Comparison of ENCODE assay signal across 17 cellular contexts in the genomic region with DNA sequence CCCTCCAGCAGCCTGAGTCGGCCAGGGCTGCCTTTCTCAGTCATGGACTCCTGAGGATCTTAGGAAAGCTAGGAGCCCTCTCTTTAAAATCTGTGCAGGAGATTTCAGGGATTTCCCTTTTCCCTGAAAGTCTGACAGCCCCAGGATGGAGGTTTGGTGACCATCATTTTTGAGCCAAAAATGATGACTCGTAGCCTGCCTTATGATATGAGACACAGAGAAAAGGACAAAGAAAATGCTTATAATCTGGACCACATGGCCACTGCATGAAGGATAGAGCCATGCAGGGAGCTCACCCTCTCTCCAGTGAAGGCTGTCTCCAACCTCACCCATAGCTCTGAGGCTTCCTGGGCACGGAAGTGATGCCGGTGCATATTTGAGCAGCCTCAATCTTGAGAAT.
DNase-seq lines count a peak whose midpoint lies in the region; TF ChIP-seq lines count a peak whose summit lies in the region.
"Had no signal": no experiment of that assay in that cellular context is flagged by ENCODE, and none has a peak within 500 bp of the region (broad histone marks: within the 10 kb centered on the region; RNA-seq: fewer than 3 reads in every experiment).

No MANE protein-coding gene starts in this region.

- no peak overlapping the region for H3K4me3 Mint-ChIP-seq in activated T-cell treated with anti-CD3 and anti-CD28 coated beads, Interleukin-2, amount 50 U/mL, for 24 hours
- H3K4me3 Mint-ChIP-seq: CD8-positive, alpha-beta T cell had no signal

- no peaks in the 10 kb centered on the region for H3K4me1 Mint-ChIP-seq in activated T-cell treated with anti-CD3 and anti-CD28 coated beads, Interleukin-2, amount 50 U/mL, for 24 hours (ENCODE audit: low read depth)

- no peak for TF ChIP-seq CTCF in fibroblast of lung (conservative IDR thresholded peaks at IDR 0.05 in 1 of 2, IDR thresholded peaks at IDR 0.05 in 1 of 2; ENCODE audit: low read depth in 1 of 2, low read length in 2 of 2)

- no peaks in the 10 kb centered on the region for H3K79me2 ChIP-seq in fibroblast of lung (ENCODE audit: control insufficient read depth, insufficient read depth, low read length)

- H3K36me3 Mint-ChIP-seq in activated T-cell treated with anti-CD3 and anti-CD28 coated beads, Interleukin-2, amount 50 U/mL, for 24 hours (ENCODE audit: low read depth), result no peaks in the 10 kb centered on the region
- H3K36me3 Mint-ChIP-seq: CD8-positive, alpha-beta T cell had no signal

- H3K9me3 ChIP-seq in adipocyte (ENCODE audit: control insufficient read depth, low read length) (peaks cover 8% of the 10 kb centered on the region), fibroblast of lung (ENCODE audit: control insufficient read depth, insufficient read depth, low read depth, low read length) (no peaks in the 10 kb centered on the region)

- H3K27ac ChIP-seq in fibroblast of lung (ENCODE audit: insufficient read depth, low read length), result no peak overlapping the region
- H3K27ac ChIP-seq: BLaER1 treated with 17β-estradiol and CSF1 and Interleukin-3, amounts not matched to agents 10 nM and 100 nM; KMS-11 had no signal

- no peak overlapping the region for H3K4me2 ChIP-seq in fibroblast of lung (ENCODE audit: extremely low read depth, insufficient read depth, low read length)
- H3K4me2 ChIP-seq: KMS-11, SK-N-SH had no signal

- H3K27me3 Mint-ChIP-seq in activated T-cell treated with anti-CD3 and anti-CD28 coated beads, Interleukin-2, amount 50 U/mL, for 24 hours, result peaks cover 7% of the 10 kb centered on the region

- H2AFZ ChIP-seq in fibroblast of lung (ENCODE audit: low read length), result no peak overlapping the region

- peak; percentile 58 for DNase-seq in LHCN-M2 (ENCODE audit: low read depth)
- peak; percentile 51 for DNase-seq in adipocyte (ENCODE audit: low read depth)
- DNase-seq in fibroblast of lung (ENCODE audit: low read depth in 2 of 2), result peak; percentile 8 to 28
- DNase-seq in myocyte (ENCODE audit: low read depth), result peak; percentile 32
- DNase-seq in NCI-H187 (lab: John Stamatoyannopoulos, UW), result no peak
- DNase-seq in COLO668 (lab: John Stamatoyannopoulos, UW; ENCODE audit: unreplicated experiment), result no peak
- no peak for DNase-seq in activated T-cell treated with anti-CD3 and anti-CD28 coated beads, Interleukin-2, amount 50 U/mL, for 24 hours
- DNase-seq: NCI-H1092 treated with DMSO at 0.1 percent for 48 hours; NCI-H146; NCI-H748 treated with DMSO at 0.1 percent for 48 hours; NK-92 treated with Interleukin-12 subunit alpha and Interleukin-12 subunit beta, amount 100 ng/mL, for 24 hours; RPMI8226; SHP77 treated with DMSO at 0.1 percent for 48 hours; SK-N-SH had no signal

- no peaks in the 10 kb centered on the region for H3K9me3 Mint-ChIP-seq in activated T-cell treated with anti-CD3 and anti-CD28 coated beads, Interleukin-2, amount 50 U/mL, for 24 hours
- H3K9me3 Mint-ChIP-seq: CD8-positive, alpha-beta T cell had no signal

- no peak overlapping the region for H3K27ac Mint-ChIP-seq in activated T-cell treated with anti-CD3 and anti-CD28 coated beads, Interleukin-2, amount 50 U/mL, for 24 hours
- H3K27ac Mint-ChIP-seq: CD8-positive, alpha-beta T cell had no signal

- no peaks in the 10 kb centered on the region for H4K20me1 ChIP-seq in fibroblast of lung (ENCODE audit: control insufficient read depth, extremely low read depth, insufficient read depth, low read length)
- H4K20me1 ChIP-seq: BLaER1 treated with 17β-estradiol and CSF1 and Interleukin-3, amounts not matched to agents 10 nM and 100 nM had no signal

- H3K4me1 ChIP-seq in adipocyte (ENCODE audit: control insufficient read depth, insufficient read depth, low read length), result peaks cover 10% of the 10 kb centered on the region
- H3K4me1 ChIP-seq in fibroblast of lung (ENCODE audit: control insufficient read depth, extremely low read depth, insufficient read depth, low read length), result no peaks in the 10 kb centered on the region

- H3K36me3 ChIP-seq in adipocyte (ENCODE audit: control insufficient read depth, insufficient read depth, low read length, severe bottlenecking) (no peaks in the 10 kb centered on the region), fibroblast of lung (ENCODE audit: control insufficient read depth, insufficient read depth, low read length) (no peaks in the 10 kb centered on the region)
- H3K36me3 ChIP-seq: BLaER1 treated with 17β-estradiol and CSF1 and Interleukin-3, amounts not matched to agents 10 nM and 100 nM had no signal

- H3K4me3 ChIP-seq in adipocyte (ENCODE audit: low read length), result no peak overlapping the region
- no peak overlapping the region for H3K4me3 ChIP-seq in fibroblast of lung (replicated peaks in 1 of 4; ENCODE audit: control extremely low read depth in 1 of 4, insufficient read depth in 1 of 4, low read depth in 3 of 4, low read length in 4 of 4)
- H3K4me3 ChIP-seq: BLaER1 treated with 17β-estradiol and CSF1 and Interleukin-3, amounts not matched to agents 10 nM and 100 nM had no signal

- H3K9ac ChIP-seq in adipocyte (ENCODE audit: low read length) (no peak overlapping the region), fibroblast of lung (ENCODE audit: insufficient read depth, low read length) (no peak overlapping the region)
- H3K9ac ChIP-seq: BLaER1 treated with 17β-estradiol and CSF1 and Interleukin-3, amounts not matched to agents 10 nM and 100 nM; KMS-11; SK-N-SH had no signal

- H3K27me3 ChIP-seq in adipocyte (replicated peaks; ENCODE audit: control insufficient read depth, insufficient read depth, low read length) (peaks cover 4% of the 10 kb centered on the region), fibroblast of lung (ENCODE audit: control insufficient read depth, insufficient read depth, low read length) (no peaks in the 10 kb centered on the region)
- H3K27me3 ChIP-seq: BLaER1 treated with 17β-estradiol and CSF1 and Interleukin-3, amounts not matched to agents 10 nM and 100 nM had no signal

Comparison
In these comparisons a context has a peak if more than half of its experiments do, and no peak if none do; other contexts are left out.
1. DNase-seq: peak in LHCN-M2 (single experiment), adipocyte (single experiment), fibroblast of lung (2 of 2) and myocyte (single experiment); none in NCI-H187 (0 of 2), COLO668 (single experiment) and activated T-cell treated with anti-CD3 and anti-CD28 coated beads, Interleukin-2, amount 50 U/mL, for 24 hours (single experiment).